ENCODE assay signal across 21 cellular contexts in genomic region chr4:109614466-109614865, GRCh38.
A peak's percentile ranks its signal among the peaks of the same experiment; 100 is the strongest.
DNase-seq lines count a peak whose midpoint lies in the region; ATAC-seq and TF ChIP-seq lines count a peak whose summit lies in the region.
"Had no signal": no experiment of that assay in that cellular context is flagged by ENCODE, and none has a peak within 500 bp of the region (broad histone marks: within the 10 kb centered on the region; RNA-seq: fewer than 3 reads in every experiment).

No MANE protein-coding gene starts in this region.

- no peak overlapping the region for H3K4me3 ChIP-seq in BLaER1 treated with 17β-estradiol and CSF1 and Interleukin-3, amounts not matched to agents 10 nM and 100 nM
- H3K4me3 ChIP-seq in NB4 (ENCODE audit: low read depth, low read length) (no peak overlapping the region), fibroblast of mammary gland (ENCODE audit: control insufficient read depth, low read depth, low read length) (no peak overlapping the region), skeletal muscle cell (ENCODE audit: low read depth, low read length) (no peak overlapping the region)
- H3K4me3 ChIP-seq: SJSA1 had no signal

- H3K27ac ChIP-seq in BLaER1 treated with 17β-estradiol and CSF1 and Interleukin-3, amounts not matched to agents 10 nM and 100 nM = peak overlapping the region in 6 of 11 experiments; percentile 41 to 56 (median 48); a peak in 9 of 22 replicates
- H3K27ac ChIP-seq: SJSA1 had no signal

- H3K9me3 ChIP-seq in BLaER1 treated with 17β-estradiol and CSF1 and Interleukin-3, amounts not matched to agents 10 nM and 100 nM (replicated peaks in 1 of 11) = peaks cover 15 to 39% (median 31%) of the 10 kb centered on the region in 11 experiments; a peak in 21 of 22 replicates
- H3K9me3 ChIP-seq: SJSA1 had no signal

- H3K4me1 ChIP-seq in BLaER1 treated with 17β-estradiol and CSF1 and Interleukin-3, amounts not matched to agents 10 nM and 100 nM = peaks cover 14 to 42% (median 20%) of the 10 kb centered on the region in 10 experiments
- H3K4me1 ChIP-seq: SJSA1 had no signal

- no peak for TF ChIP-seq POLR2A in NB4 (IDR thresholded peaks at IDR 0.05; ENCODE audit: extremely low read depth, insufficient read length)

- H3K27me3 ChIP-seq in BLaER1 treated with 17β-estradiol and CSF1 and Interleukin-3, amounts not matched to agents 10 nM and 100 nM = no peaks in the 10 kb centered on the region
- H3K27me3 ChIP-seq: SJSA1 had no signal

- H4K20me1 ChIP-seq in BLaER1 treated with 17β-estradiol and CSF1 and Interleukin-3, amounts not matched to agents 10 nM and 100 nM = peaks cover 0 to 15% (median 0%) of the 10 kb centered on the region in 11 experiments; a peak in 4 of 22 replicates

- TF ChIP-seq CTCF in NB4 (IDR thresholded peaks at IDR 0.05; ENCODE audit: low read depth, low read length) (no peak), fibroblast of mammary gland (conservative IDR thresholded peaks at IDR 0.05; ENCODE audit: control insufficient read depth, insufficient read depth, low read depth, low read length) (no peak)

- H3K4me2 ChIP-seq in BLaER1 treated with 17β-estradiol and CSF1 and Interleukin-3, amounts not matched to agents 10 nM and 100 nM = peak overlapping the region; percentile 36 to 81 (median 68)

- ATAC-seq in GM19397 (IDR thresholded peaks at IDR 0.05; ENCODE audit: unreplicated experiment) = no peak
- ATAC-seq in HG03520 (IDR thresholded peaks at IDR 0.05; ENCODE audit: unreplicated experiment) = no peak

- H3K9ac ChIP-seq in BLaER1 treated with 17β-estradiol and CSF1 and Interleukin-3, amounts not matched to agents 10 nM and 100 nM = no peak overlapping the region; a peak in 1 of 22 replicates

- DNase-seq in NB4 (ENCODE audit: low read depth) (peak; percentile 16), fibroblast of mammary gland (ENCODE audit: low read depth) (peak; percentile 26), skeletal muscle cell (ENCODE audit: low read depth) (peak; percentile 16)
- no peak for DNase-seq in NK-92 treated with Interleukin-12 subunit alpha and Interleukin-12 subunit beta, amount 100 ng/mL, for 24 hours (lab: John Stamatoyannopoulos, UW)
- DNase-seq: Caco-2; CD4-positive, CD25-positive, alpha-beta regulatory T cell; DMS 273 treated with DMSO at 0.1 percent for 48 hours; GF-D8; Kasumi-1; NCI-H1436; NCI-H187 treated with DMSO at 0.1 percent for 48 hours; NCI-H2107; NCI-H226; NCI-H510A treated with DMSO at 0.1 percent for 48 hours; NCI-H774; OCI-M1; T-helper 1 cell had no signal

- peaks cover 0 to 13% (median 6%) of the 10 kb centered on the region in 11 experiments; a peak in 6 of 22 replicates for H3K36me3 ChIP-seq in BLaER1 treated with 17β-estradiol and CSF1 and Interleukin-3, amounts not matched to agents 10 nM and 100 nM
- H3K36me3 ChIP-seq: SJSA1 had no signal
